ENCODE assay signal across 8 cellular contexts in genomic region chr10:58384999-58385783, GRCh38. TPM values are rescaled to one million over a fixed set of nuclear protein-coding genes. Genes with fewer than 3 reads are reported as not detected.
A peak's percentile ranks its signal among the peaks of the same experiment; 100 is the strongest.
DNase-seq lines count a peak whose midpoint lies in the region; ATAC-seq and TF ChIP-seq lines count a peak whose summit lies in the region.

Gene TFAM, plus strand, starts transcription at chr10:58385410. Its CDS starts 138 bp downstream, at chr10:58385548.

- DNase-seq in C1 segment of cervical spinal cord (lab: John Stamatoyannopoulos, UW) (peak; percentile 74 to 96 (median 92)), GM19240 (ENCODE audit: insufficient read length, low spot score) (peak; percentile 74), NCI-H524 treated with DMSO at 0.1 percent for 48 hours (lab: John Stamatoyannopoulos, UW) (peak; percentile 2), dedifferentiated amniotic fluid mesenchymal stem cell (ENCODE audit: extremely low spot score) (peak; percentile 89), left lung (peak; percentile 96)
- peak; percentile 96 for DNase-seq in activated CD4-positive, alpha-beta T cell treated with anti-CD3 and anti-CD28 coated beads, Interleukin-2, amount 10 ng/mL, durations not matched to agents 7 days and 5 days
- peak; percentile 97 to 98 for DNase-seq in stimulated activated CD4-positive, alpha-beta T cell treated with anti-CD3 and anti-CD28 coated beads, Interleukin-2, amount 100 ng/mL, for 48 hours

- ATAC-seq in HG03460 (IDR thresholded peaks at IDR 0.05; ENCODE audit: unreplicated experiment) (peak; percentile 80), left lung (peak; percentile 97)

- peak within 1 kb of the TSS; percentile 99 for H3K4me3 Mint-ChIP-seq in activated CD4-positive, alpha-beta T cell treated with anti-CD3 and anti-CD28 coated beads, Interleukin-2, amount 10 ng/mL, durations not matched to agents 7 days and 5 days

- H3K36me3 ChIP-seq in left lung, result peaks cover 4 to 24% of the 10 kb centered on the region in 2 donors

- peak in 1 of 2 donors; percentile 32 for TF ChIP-seq CTCF in left lung (IDR thresholded peaks at IDR 0.05)

- H3K4me1 Mint-ChIP-seq in activated CD4-positive, alpha-beta T cell treated with anti-CD3 and anti-CD28 coated beads, Interleukin-2, amount 10 ng/mL, durations not matched to agents 7 days and 5 days, result peaks cover 43% of the 10 kb centered on the region

- POLR2A ChIA-PET in activated CD4-positive, alpha-beta T cell treated with anti-CD3 and anti-CD28 coated beads, Interleukin-2, amount 10 ng/mL, durations not matched to agents 7 days and 5 days (lab: Charles Lee), result interaction anchor here (1.1 kb wide), 1 partner anchor 117 kb away, joined by 3 read pairs; the partner anchor contains the start of gene IPMK

- H3K36me3 Mint-ChIP-seq in activated CD4-positive, alpha-beta T cell treated with anti-CD3 and anti-CD28 coated beads, Interleukin-2, amount 10 ng/mL, durations not matched to agents 7 days and 5 days (ENCODE audit: low read depth), result peaks cover 23% of the 10 kb centered on the region

- no peaks in the 10 kb centered on the region for H3K9me3 Mint-ChIP-seq in activated CD4-positive, alpha-beta T cell treated with anti-CD3 and anti-CD28 coated beads, Interleukin-2, amount 10 ng/mL, durations not matched to agents 7 days and 5 days

- H3K27ac Mint-ChIP-seq in activated CD4-positive, alpha-beta T cell treated with anti-CD3 and anti-CD28 coated beads, Interleukin-2, amount 10 ng/mL, durations not matched to agents 7 days and 5 days, result peak within 1 kb of the TSS; percentile 96

- H3K27me3 Mint-ChIP-seq in activated CD4-positive, alpha-beta T cell treated with anti-CD3 and anti-CD28 coated beads, Interleukin-2, amount 10 ng/mL, durations not matched to agents 7 days and 5 days, result peaks cover 2% of the 10 kb centered on the region

- H3K27ac ChIP-seq in left lung, result peak within 1 kb of the TSS; percentile 87 to 94

- CTCF ChIA-PET in activated CD4-positive, alpha-beta T cell treated with anti-CD3 and anti-CD28 coated beads, Interleukin-2, amount 10 ng/mL, durations not matched to agents 7 days and 5 days (lab: Charles Lee), result interaction anchor here (0.7 to 1.0 kb wide), 5 partner anchors 27 to 95 kb away, joined by 3 to 7 read pairs (median 4); partner anchors contain the start of gene UBE2D1

- peaks cover 8 to 44% of the 10 kb centered on the region in 2 donors for H3K4me1 ChIP-seq in left lung

- intact Hi-C loops in left lung (cut with DNase I), result loop anchor here in 1 of 2 donors (10.0 kb wide), 1 partner anchor 50 kb away; the partner anchor contains the start of gene UBE2D1

- H3K4me3 ChIP-seq in left lung, result peak within 1 kb of the TSS; percentile 80 to 89

- H3K27me3 ChIP-seq in left lung, result no peaks in the 10 kb centered on the region

- no peaks in the 10 kb centered on the region for H3K9me3 ChIP-seq in left lung

RNA-seq across cellular contexts. Expression of gene TFAM, which starts in this region (rescaled TPM):
- 10 to 100 TPM; 61.3 to 64.0 TPM for total RNA-seq in activated CD4-positive, alpha-beta T cell treated with anti-CD3 and anti-CD28 coated beads, Interleukin-2, amount 10 ng/mL, durations not matched to agents 7 days and 5 days
- 10 to 100 TPM; 27.6 to 33.6 TPM for total RNA-seq in left lung

Comparison
In these comparisons a context has a peak if more than half of its experiments do, and no peak if none do; other contexts are left out.
1. Peak in every context shown above with its lines: DNase-seq, ATAC-seq, H3K4me3 ChIP-seq and H3K27ac ChIP-seq.
2. DNase-seq: peak in every context shown above with its lines; median percentile 98 in stimulated activated CD4-positive, alpha-beta T cell treated with anti-CD3 and anti-CD28 coated beads, Interleukin-2, amount 100 ng/mL, for 48 hours; 96 in activated CD4-positive, alpha-beta T cell treated with anti-CD3 and anti-CD28 coated beads, Interleukin-2, amount 10 ng/mL, durations not matched to agents 7 days and 5 days; 96 in left lung; 92 in C1 segment of cervical spinal cord; 89 in dedifferentiated amniotic fluid mesenchymal stem cell; 74 in GM19240; 2 in NCI-H524 treated with DMSO at 0.1 percent for 48 hours.